1 cellular context compared by ENCODE assay signal in genomic region chr21:43333301-43334062, GRCh38.
TF ChIP-seq lines count a peak whose summit lies in the region.

No MANE protein-coding gene starts in this region.

TF ChIP-seq in HepG2, 621 proteins besides CTCF, POLR2A, EP300 and RAD21 (continued from another document and continues in another):
- TF ChIP-seq ZNF704 (CRISPR knock-in tag; IDR thresholded peaks at IDR 0.05; ENCODE audit: borderline replicate concordance) (no peak), SOX13 (IDR thresholded peaks at IDR 0.05) (no peak), SOX13 (CRISPR knock-in tag; conservative IDR thresholded peaks at IDR 0.05 in 1 of 2, IDR thresholded peaks at IDR 0.05 in 1 of 2) (peak in 1 of 2 experiments; percentile 53; a peak in 2 of 4 replicates), ZNF326 (CRISPR knock-in tag; IDR thresholded peaks at IDR 0.05; ENCODE audit: borderline replicate concordance) (no peak), ZNF552 (CRISPR knock-in tag; IDR thresholded peaks at IDR 0.05; ENCODE audit: borderline replicate concordance) (0 out of 2 replicates have a peak, but pooled peaks have one; percentile 38), NFE2L1 (CRISPR knock-in tag; IDR thresholded peaks at IDR 0.05; ENCODE audit: borderline replicate concordance) (no peak), PAX8 (CRISPR knock-in tag; IDR thresholded peaks at IDR 0.05; ENCODE audit: borderline replicate concordance) (no peak), GATAD2A (CRISPR knock-in tag; IDR thresholded peaks at IDR 0.05) (peak; percentile 67), TCF7 (IDR thresholded peaks at IDR 0.05; ENCODE audit: low read depth) (no peak), THYN1 (CRISPR knock-in tag; IDR thresholded peaks at IDR 0.05; ENCODE audit: borderline replicate concordance, low read depth) (no peak), ARID5B (CRISPR knock-in tag; IDR thresholded peaks at IDR 0.05) (peak; percentile 65), HDAC6 (IDR thresholded peaks at IDR 0.05; ENCODE audit: low read depth, low read length) (no peak), ZNF639 (CRISPR knock-in tag; conservative IDR thresholded peaks at IDR 0.05) (no peak), GATA4 (IDR thresholded peaks at IDR 0.05; ENCODE audit: borderline replicate concordance, low read depth) (no peak), FOXJ3 (CRISPR knock-in tag; IDR thresholded peaks at IDR 0.05; ENCODE audit: borderline replicate concordance) (no peak), TEAD3 (CRISPR knock-in tag; optimal IDR thresholded peaks at IDR 0.05; ENCODE audit: borderline replicate concordance) (peak; percentile 97), ZNF850 (CRISPR knock-in tag; conservative IDR thresholded peaks at IDR 0.05) (no peak), NCOA5 (CRISPR knock-in tag; IDR thresholded peaks at IDR 0.05) (no peak), FOXP4 (CRISPR knock-in tag; IDR thresholded peaks at IDR 0.05) (peak; percentile 47; the same call in 1 of the 2 replicates), ZNF484 (CRISPR knock-in tag; IDR thresholded peaks at IDR 0.05; ENCODE audit: borderline replicate concordance, low read depth) (no peak), SAP130 (CRISPR knock-in tag; IDR thresholded peaks at IDR 0.05; ENCODE audit: low read depth) (peak; percentile 32; the same call in 1 of the 2 replicates), TBP (CRISPR knock-in tag; IDR thresholded peaks at IDR 0.05) (no peak), ETV5 (CRISPR knock-in tag; IDR thresholded peaks at IDR 0.05; ENCODE audit: borderline replicate concordance) (no peak; the same call in 1 of the 2 replicates), MNT (IDR thresholded peaks at IDR 0.05) (no peak), PHF21A (CRISPR knock-in tag; IDR thresholded peaks at IDR 0.05) (peak; percentile 70), ZBTB21 (CRISPR knock-in tag; IDR thresholded peaks at IDR 0.05) (no peak), ZNF691 (CRISPR knock-in tag; IDR thresholded peaks at IDR 0.05; ENCODE audit: borderline replicate concordance, low read depth) (no peak; the same call in 1 of the 2 replicates), ZNF230 (CRISPR knock-in tag; IDR thresholded peaks at IDR 0.05) (no peak), ZNF781 (CRISPR knock-in tag; IDR thresholded peaks at IDR 0.05; ENCODE audit: borderline replicate concordance, not compliant biosample characterization) (peak; percentile 36), FLYWCH1 (CRISPR knock-in tag; IDR thresholded peaks at IDR 0.05) (no peak), ZNF687 (CRISPR knock-in tag; IDR thresholded peaks at IDR 0.05) (peak; percentile 73), ZHX1 (CRISPR knock-in tag; IDR thresholded peaks at IDR 0.05; ENCODE audit: low read depth) (0 out of 2 replicates have a peak, but pooled peaks have one; percentile 45), HCFC1 (IDR thresholded peaks at IDR 0.05; ENCODE audit: low read depth, low read length) (no peak), TBX2 (CRISPR knock-in tag; IDR thresholded peaks at IDR 0.05; ENCODE audit: borderline replicate concordance) (peak; percentile 45; the same call in 1 of the 2 replicates), ZNF274 (CRISPR knock-in tag; IDR thresholded peaks at IDR 0.05) (no peak), ZNF710 (CRISPR knock-in tag; IDR thresholded peaks at IDR 0.05; ENCODE audit: borderline replicate concordance) (peak; percentile 64; the same call in 1 of the 2 replicates)
